36 cellular contexts compared by ENCODE assay signal in genomic region chr15:81333363-81333762, GRCh38. TPM values are rescaled to one million over a fixed set of nuclear protein-coding genes. Genes with fewer than 3 reads are reported as not detected.
"Had no signal": no experiment of that assay in that cellular context is flagged by ENCODE, and none has a peak within 500 bp of the region (broad histone marks: within the 10 kb centered on the region; RNA-seq: fewer than 3 reads in every experiment).

No MANE protein-coding gene starts in this region.

- H3K36me3 ChIP-seq: brain microvascular endothelial cell had no signal

- H3K4me2 ChIP-seq: PC-9 had no signal

- H3K4me3 ChIP-seq: PC-9 had no signal

- H3K4me1 Mint-ChIP-seq: activated T-helper 17 cell treated with anti-CD3 and anti-CD28 coated beads, Interleukin-2, amount 50 U/mL, for 72 hours; central memory CD8-positive, alpha-beta T cell had no signal

- H3K27me3 Mint-ChIP-seq: activated B cell treated with CpG ODN at 0.5 μM for 24 hours; activated CD4-positive, alpha-beta memory T cell treated with anti-CD3 and anti-CD28 coated beads for 36 hours; activated naive CD8-positive, alpha-beta T cell treated with anti-CD3 and anti-CD28 coated beads for 36 hours; activated T-helper 17 cell treated with anti-CD3 and anti-CD28 coated beads, Interleukin-2, amount 50 U/mL, for 72 hours; central memory CD8-positive, alpha-beta T cell; T-cell had no signal

- H3K9me3 Mint-ChIP-seq: activated B cell treated with CpG ODN at 0.5 μM for 24 hours; activated CD4-positive, alpha-beta memory T cell treated with anti-CD3 and anti-CD28 coated beads for 36 hours; activated naive CD8-positive, alpha-beta T cell treated with anti-CD3 and anti-CD28 coated beads for 36 hours; activated T-cell treated with anti-CD3 and anti-CD28 coated beads, Interleukin-2, amount 50 U/mL, for 72 hours; activated T-helper 17 cell treated with anti-CD3 and anti-CD28 coated beads, Interleukin-2, amount 50 U/mL, for 72 hours; central memory CD8-positive, alpha-beta T cell; T-cell had no signal

- H3K36me3 Mint-ChIP-seq: activated CD4-positive, alpha-beta memory T cell treated with anti-CD3 and anti-CD28 coated beads for 36 hours; T-cell had no signal

- H3K4me3 Mint-ChIP-seq: activated B cell treated with CpG ODN at 0.5 μM for 24 hours; activated CD4-positive, alpha-beta memory T cell treated with anti-CD3 and anti-CD28 coated beads for 36 hours; activated naive CD8-positive, alpha-beta T cell treated with anti-CD3 and anti-CD28 coated beads for 36 hours; activated T-cell treated with anti-CD3 and anti-CD28 coated beads, Interleukin-2, amount 50 U/mL, for 72 hours; activated T-helper 17 cell treated with anti-CD3 and anti-CD28 coated beads, Interleukin-2, amount 50 U/mL, for 72 hours; central memory CD8-positive, alpha-beta T cell; T-cell had no signal

- DNase-seq: activated B cell treated with CpG ODN at 0.5 μM for 24 hours; activated CD4-positive, alpha-beta memory T cell treated with anti-CD3 and anti-CD28 coated beads for 36 hours; activated CD4-positive, alpha-beta T cell treated with anti-CD3 and anti-CD28 coated beads for 4 hours; activated CD4-positive, alpha-beta T cell treated with anti-CD3 and anti-CD28 coated beads, Interleukin-2, amount 50 U/mL, for 1 hour; activated CD4-positive, CD25-positive, alpha-beta regulatory T cell treated with anti-CD3 and anti-CD28 coated beads, Interleukin-2, amount 50 U/mL, for 72 hours; activated effector memory CD4-positive, alpha-beta T cell treated with anti-CD3 and anti-CD28 coated beads, Interleukin-2, amount 50 U/mL, for 16 hours; activated naive CD4-positive, alpha-beta T cell; activated naive CD4-positive, alpha-beta T cell treated with anti-CD3 and anti-CD28 coated beads, Interleukin-2, amount 50 U/mL, for 16 hours; activated naive CD8-positive, alpha-beta T cell treated with anti-CD3 and anti-CD28 coated beads for 36 hours; activated T-cell treated with anti-CD3 and anti-CD28 coated beads, Interleukin-2, amount 50 U/mL, for 1 hour; activated T-cell treated with anti-CD3 and anti-CD28 coated beads, Interleukin-2, amount 50 U/mL, for 72 hours; amniotic stem cell; aorta; brain microvascular endothelial cell; MM.1S; NCI-H1092; NCI-H1436 treated with DMSO at 0.1 percent for 48 hours; NCI-H1694 treated with DMSO at 0.1 percent for 48 hours; NCI-H2029; NCI-H345; NCI-H524 treated with DMSO at 0.1 percent for 48 hours; NCI-H748 treated with DMSO at 0.1 percent for 48 hours; NK-92 treated with Interleukin-12 subunit alpha and Interleukin-12 subunit beta, amount 100 ng/mL, for 24 hours; PC-9; SIG-M5; T-cell; T-helper 9 cell had no signal

- H2AFZ ChIP-seq: PC-9 had no signal

- H3K27ac Mint-ChIP-seq: activated B cell treated with CpG ODN at 0.5 μM for 24 hours; activated CD4-positive, alpha-beta memory T cell treated with anti-CD3 and anti-CD28 coated beads for 36 hours; activated naive CD8-positive, alpha-beta T cell treated with anti-CD3 and anti-CD28 coated beads for 36 hours; activated T-cell treated with anti-CD3 and anti-CD28 coated beads, Interleukin-2, amount 50 U/mL, for 72 hours; activated T-helper 17 cell treated with anti-CD3 and anti-CD28 coated beads, Interleukin-2, amount 50 U/mL, for 72 hours; T-cell had no signal

- H3K27ac ChIP-seq: brain microvascular endothelial cell, PC-9, RWPE1, VCaP had no signal

- ATAC-seq: activated T-cell treated with anti-CD3 and anti-CD28 coated beads, Interleukin-2, amount 50 U/mL, for 72 hours; activated T-helper 17 cell treated with anti-CD3 and anti-CD28 coated beads, Interleukin-2, amount 50 U/mL, for 72 hours; Right ventricle myocardium inferior; SK-N-SH treated with all-trans-retinoic acid at 6 μM for 48 hours had no signal

- H3K27me3 ChIP-seq: brain microvascular endothelial cell had no signal

RNA-seq across cellular contexts. Expression of gene TMC3, which starts 40.6 kb away (rescaled TPM):
- total RNA-seq: activated B cell treated with CpG ODN at 0.5 μM for 24 hours; activated CD4-positive, alpha-beta memory T cell treated with anti-CD3 and anti-CD28 coated beads for 36 hours; activated naive CD8-positive, alpha-beta T cell treated with anti-CD3 and anti-CD28 coated beads for 36 hours; activated T-cell treated with anti-CD3 and anti-CD28 coated beads, Interleukin-2, amount 50 U/mL, for 72 hours; activated T-helper 17 cell treated with anti-CD3 and anti-CD28 coated beads, Interleukin-2, amount 50 U/mL, for 72 hours; chondrocyte; LHCN-M2; PC-9; Right ventricle myocardium inferior; SK-MEL-5; T-cell had no signal
